ENCODE assay signal across 8 cellular contexts in the genomic region with DNA sequence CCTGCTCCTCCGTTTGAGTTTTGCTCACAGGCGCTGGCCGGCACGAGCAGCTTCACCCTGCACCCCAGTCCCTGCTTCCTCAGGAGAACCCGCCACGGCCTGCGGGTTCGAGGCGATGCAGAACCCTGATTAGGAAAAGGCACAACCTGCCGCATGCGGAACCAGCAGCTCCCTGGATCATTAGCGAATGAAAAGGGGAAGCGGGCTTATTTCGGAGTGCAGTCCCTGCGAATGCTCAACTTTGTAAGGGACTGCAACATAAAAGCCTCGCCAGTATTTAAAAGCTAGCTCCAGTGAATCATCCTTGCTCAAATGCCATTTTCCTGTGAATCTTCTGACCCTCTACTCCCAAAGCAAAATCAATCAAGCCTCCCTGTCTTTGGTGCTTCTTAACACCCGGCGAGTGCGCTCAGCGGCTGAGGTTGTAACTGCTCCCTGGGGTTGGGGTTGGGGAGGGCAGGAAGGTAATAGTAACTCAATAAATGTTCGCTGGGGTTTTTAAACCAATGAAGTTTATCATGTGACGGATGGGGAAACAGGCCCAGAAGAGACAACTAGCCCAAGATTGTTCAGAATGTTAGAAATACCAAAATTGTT. TPM values are rescaled to one million over a fixed set of nuclear protein-coding genes. Genes with fewer than 3 reads are reported as not detected.
DNase-seq lines count a peak whose midpoint lies in the region; ATAC-seq and TF ChIP-seq lines count a peak whose summit lies in the region.

No MANE protein-coding gene starts in this region.

- ATAC-seq in GM19023 (IDR thresholded peaks at IDR 0.05; ENCODE audit: unreplicated experiment) (peak; percentile 14), HG03432 (IDR thresholded peaks at IDR 0.05; ENCODE audit: unreplicated experiment) (peak; percentile 33)

- 35% methylated on average over 13 of the region's 22 CpGs for WGBS in esophagus muscularis mucosa

- TF ChIP-seq EP300 in esophagus muscularis mucosa (IDR thresholded peaks at IDR 0.05): no peak

- H3K27me3 ChIP-seq in esophagus muscularis mucosa: no peaks in the 10 kb centered on the region
- H3K27me3 ChIP-seq in neutrophil: no peaks in the 10 kb centered on the region

- TF ChIP-seq POLR2A in esophagus muscularis mucosa (IDR thresholded peaks at IDR 0.05; ENCODE audit: low read depth): no peak

- TF ChIP-seq CTCF in AG04449 (IDR thresholded peaks at IDR 0.05; ENCODE audit: insufficient read depth, low read length, missing control alignments) (no peak), WI38 (IDR thresholded peaks at IDR 0.05; ENCODE audit: low read depth, low read length) (no peak), esophagus muscularis mucosa (IDR thresholded peaks at IDR 0.05) (no peak), neutrophil (IDR thresholded peaks at IDR 0.05) (no peak)

- intact Hi-C loops in esophagus muscularis mucosa (cut with DNase I): no loop called here

- H3K27ac ChIP-seq in esophagus muscularis mucosa (replicated peaks in 1 of 4) (peak overlapping the region; percentile 85 to 94 (median 90)), neutrophil (peak overlapping the region; percentile 97)

- CTCF ChIA-PET in AG04449 (lab: Yijun Ruan, JAX): interaction anchor here (0.8 to 4.4 kb wide), 4 partner anchors 14 to 139 kb away, joined by 3 to 31 read pairs (median 6); no protein-coding TSS in a partner anchor

- H3K36me3 ChIP-seq in esophagus muscularis mucosa: no peaks in the 10 kb centered on the region
- no peaks in the 10 kb centered on the region for H3K36me3 ChIP-seq in neutrophil

- DNase-seq in AG04449 (ENCODE audit: low read depth, low spot score) (no peak), esophagus muscularis mucosa (ENCODE audit: extremely low spot score) (no peak), NCI-H446 treated with DMSO at 0.1 percent for 48 hours (lab: John Stamatoyannopoulos, UW) (no peak)
- DNase-seq in NK-92 treated with Interleukin-12 subunit alpha and Interleukin-12 subunit beta, amount 100 ng/mL, for 24 hours (lab: John Stamatoyannopoulos, UW): no peak

- H3K4me1 ChIP-seq in esophagus muscularis mucosa (peaks cover 21 to 46% (median 36%) of the 10 kb centered on the region in 4 donors), neutrophil (ENCODE audit: control insufficient read depth in 1 of 2, insufficient read depth in 1 of 2, low read depth in 1 of 2, low read length in 1 of 2) (peaks cover 59 to 67% of the 10 kb centered on the region in 2 experiments)

- POLR2A ChIA-PET in AG04449 (lab: Yijun Ruan, JAX): interaction anchor here (1.0 kb wide), 1 partner anchor 15 kb away, joined by 5 read pairs; no protein-coding TSS in a partner anchor

- H3K9me3 ChIP-seq in esophagus muscularis mucosa (no peaks in the 10 kb centered on the region), neutrophil (no peaks in the 10 kb centered on the region)

- peak overlapping the region; percentile 92 for H3K4me3 ChIP-seq in AG04449 (ENCODE audit: low read depth, low read length)
- peak overlapping the region; percentile 93 for H3K4me3 ChIP-seq in WI38 (ENCODE audit: low read depth, low read length)
- H3K4me3 ChIP-seq in esophagus muscularis mucosa: peak overlapping the region; percentile 79 to 95 (median 88)
- peak overlapping the region; percentile 90 to 95 for H3K4me3 ChIP-seq in neutrophil (ENCODE audit: low read depth in 1 of 2, low read length in 1 of 2)

RNA-seq across cellular contexts. Expression of gene AKAP10, which starts 0.7 kb away (rescaled TPM):
- total RNA-seq in esophagus muscularis mucosa: 10 to 100 TPM; 19.5 to 27.2 (median 23.2) TPM

RNA-seq across cellular contexts. Expression of gene SPECC1, which starts 30.9 kb away (rescaled TPM):
- 10 to 100 TPM; 16.7 to 28.8 (median 24.7) TPM for total RNA-seq in esophagus muscularis mucosa
